ENCODE assay signal across 38 cellular contexts in the genomic region with DNA sequence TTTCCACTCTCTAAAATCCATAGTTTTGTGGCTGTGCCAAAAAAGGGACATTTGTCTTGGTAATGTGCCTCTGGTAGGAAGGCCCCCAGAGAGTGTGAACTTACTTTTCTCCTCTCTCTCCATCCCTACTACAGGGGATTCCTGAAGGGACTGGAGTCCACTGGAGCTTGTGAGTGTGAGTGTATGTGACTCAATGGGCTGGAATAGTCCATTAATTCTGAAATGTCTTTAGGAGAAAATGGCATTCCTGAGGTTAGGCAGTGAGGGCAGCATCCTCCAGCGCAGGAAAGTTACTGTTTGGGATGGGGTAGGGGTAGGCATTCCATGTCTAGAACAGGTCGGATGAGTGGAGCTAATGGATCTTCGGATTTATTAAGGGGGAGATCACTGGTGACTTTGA. TPM values are rescaled to one million over a fixed set of nuclear protein-coding genes. Genes with fewer than 3 reads are reported as not detected.
"Had no signal": no experiment of that assay in that cellular context is flagged by ENCODE, and none has a peak within 500 bp of the region (broad histone marks: within the 10 kb centered on the region; RNA-seq: fewer than 3 reads in every experiment).

No MANE protein-coding gene starts in this region.

- H3K9me3 Mint-ChIP-seq: activated B cell treated with CpG ODN at 0.5 μM for 24 hours; activated CD4-positive, alpha-beta memory T cell treated with anti-CD3 and anti-CD28 coated beads for 36 hours; activated CD4-positive, alpha-beta T cell treated with anti-CD3 and anti-CD28 coated beads, Interleukin-2, amount 10 ng/mL, durations not matched to agents 24 days and 14 days; activated CD8-positive, alpha-beta T cell treated with anti-CD3 and anti-CD28 coated beads for 36 hours; activated naive CD4-positive, alpha-beta T cell treated with anti-CD3 and anti-CD28 coated beads for 36 hours; activated naive CD4-positive, alpha-beta T cell treated with anti-CD3 and anti-CD28 coated beads, Interleukin-2, amount 50 U/mL, for 72 hours; activated naive CD8-positive, alpha-beta T cell treated with anti-CD3 and anti-CD28 coated beads for 36 hours; activated T-cell treated with anti-CD3 and anti-CD28 coated beads, Interleukin-2, amount 50 U/mL, for 4 hours; activated T-cell treated with anti-CD3 and anti-CD28 coated beads, Interleukin-2, amount 50 U/mL, for 72 hours; activated T-helper 1 cell treated with anti-CD3 and anti-CD28 coated beads, Interleukin-12 subunit alpha, Interleukin-12 subunit beta, Interleukin-2, Interleukin-4 antibody, amounts not matched to agents 30 ng/mL and 10 ng/mL and 1 ng/mL, durations not matched to agents 14 hours and 24 hours and 36 hours; activated T-helper 17 cell treated with anti-CD3 and anti-CD28 coated beads, Interleukin-2, amount 50 U/mL, for 72 hours; T-helper 1 cell treated with Interleukin-12 subunit alpha and Interleukin-12 subunit beta and Interleukin-4 antibody, amounts not matched to agents 30 μg/mL and 1 μg/mL, for 36 hours; T-helper 2 cell treated with Interferon-gamma antibody and Interleukin-4, amounts not matched to agents 5 μg/mL and 100 μg/mL, for 36 hours had no signal

- H3K4me1 Mint-ChIP-seq: activated B cell treated with CpG ODN at 0.5 μM for 24 hours; activated CD4-positive, alpha-beta T cell treated with anti-CD3 and anti-CD28 coated beads, Interleukin-2, amount 10 ng/mL, durations not matched to agents 24 days and 14 days; activated naive CD8-positive, alpha-beta T cell treated with anti-CD3 and anti-CD28 coated beads for 36 hours; activated T-helper 17 cell treated with anti-CD3 and anti-CD28 coated beads, Interleukin-2, amount 50 U/mL, for 72 hours had no signal

- H3K4me1 ChIP-seq: adrenal gland, body of pancreas, breast epithelium had no signal

- DNase-seq: activated B cell treated with CpG ODN at 0.5 μM for 24 hours; activated CD4-positive, alpha-beta memory T cell treated with anti-CD3 and anti-CD28 coated beads for 36 hours; activated CD4-positive, alpha-beta T cell treated with anti-CD3 and anti-CD28 coated beads for 4 hours; activated CD4-positive, alpha-beta T cell treated with anti-CD3 and anti-CD28 coated beads, Interleukin-2, amount 10 ng/mL, durations not matched to agents 24 days and 14 days; activated CD4-positive, alpha-beta T cell treated with anti-CD3 and anti-CD28 coated beads, Interleukin-2, amount 50 U/mL, for 1 hour; activated CD4-positive, alpha-beta T cell treated with anti-CD3 and anti-CD28 coated beads, Interleukin-2, amount 50 U/mL, for 4 hours; activated CD4-positive, CD25-positive, alpha-beta regulatory T cell treated with anti-CD3 and anti-CD28 coated beads, Interleukin-2, amount 50 U/mL, for 72 hours; activated CD8-positive, alpha-beta memory T cell treated with anti-CD3 and anti-CD28 coated beads, Interleukin-2, amount 50 U/mL, for 4 hours; activated CD8-positive, alpha-beta T cell treated with anti-CD3 and anti-CD28 coated beads for 36 hours; activated effector memory CD4-positive, alpha-beta T cell treated with anti-CD3 and anti-CD28 coated beads, Interleukin-2, amount 50 U/mL, for 16 hours; activated gamma-delta T cell treated with Interleukin-2 at 50 U/mL for 16 hours; activated naive CD4-positive, alpha-beta T cell; activated naive CD4-positive, alpha-beta T cell treated with anti-CD3 and anti-CD28 coated beads for 36 hours; activated naive CD4-positive, alpha-beta T cell treated with anti-CD3 and anti-CD28 coated beads, Interleukin-2, amount 50 U/mL, for 16 hours; activated naive CD8-positive, alpha-beta T cell treated with anti-CD3 and anti-CD28 coated beads for 36 hours; activated T-cell treated with anti-CD3 and anti-CD28 coated beads for 4 hours; activated T-cell treated with anti-CD3 and anti-CD28 coated beads, Interleukin-2, amount 50 U/mL, for 1 hour; activated T-cell treated with anti-CD3 and anti-CD28 coated beads, Interleukin-2, amount 50 U/mL, for 4 hours; activated T-cell treated with anti-CD3 and anti-CD28 coated beads, Interleukin-2, amount 50 U/mL, for 72 hours; adrenal gland; amniotic stem cell; aorta; body of pancreas; brain microvascular endothelial cell; central memory CD4-positive, alpha-beta T cell; SW 1271; T-helper 1 cell; T-helper 2 cell; T-helper 9 cell had no signal

- H3K4me3 ChIP-seq: adrenal gland, body of pancreas, breast epithelium had no signal

- H3K4me3 Mint-ChIP-seq: activated B cell treated with CpG ODN at 0.5 μM for 24 hours; activated CD4-positive, alpha-beta memory T cell treated with anti-CD3 and anti-CD28 coated beads for 36 hours; activated CD4-positive, alpha-beta T cell treated with anti-CD3 and anti-CD28 coated beads, Interleukin-2, amount 10 ng/mL, durations not matched to agents 24 days and 14 days; activated CD8-positive, alpha-beta T cell treated with anti-CD3 and anti-CD28 coated beads for 36 hours; activated naive CD4-positive, alpha-beta T cell treated with anti-CD3 and anti-CD28 coated beads for 36 hours; activated naive CD8-positive, alpha-beta T cell treated with anti-CD3 and anti-CD28 coated beads for 36 hours; activated T-cell treated with anti-CD3 and anti-CD28 coated beads, Interleukin-2, amount 50 U/mL, for 4 hours; activated T-cell treated with anti-CD3 and anti-CD28 coated beads, Interleukin-2, amount 50 U/mL, for 72 hours; activated T-helper 1 cell treated with anti-CD3 and anti-CD28 coated beads, Interleukin-12 subunit alpha, Interleukin-12 subunit beta, Interleukin-2, Interleukin-4 antibody, amounts not matched to agents 30 ng/mL and 10 ng/mL and 1 ng/mL, durations not matched to agents 14 hours and 24 hours and 36 hours; activated T-helper 17 cell treated with anti-CD3 and anti-CD28 coated beads, Interleukin-2, amount 50 U/mL, for 72 hours; T-helper 1 cell treated with Interleukin-12 subunit alpha and Interleukin-12 subunit beta and Interleukin-4 antibody, amounts not matched to agents 30 μg/mL and 1 μg/mL, for 36 hours; T-helper 2 cell treated with Interferon-gamma antibody and Interleukin-4, amounts not matched to agents 5 μg/mL and 100 μg/mL, for 36 hours had no signal

- H3K36me3 Mint-ChIP-seq: activated CD4-positive, alpha-beta memory T cell treated with anti-CD3 and anti-CD28 coated beads for 36 hours; activated naive CD4-positive, alpha-beta T cell treated with anti-CD3 and anti-CD28 coated beads, Interleukin-2, amount 50 U/mL, for 72 hours; activated naive CD8-positive, alpha-beta T cell treated with anti-CD3 and anti-CD28 coated beads for 36 hours had no signal

- H3K36me3 ChIP-seq: adrenal gland, brain microvascular endothelial cell, breast epithelium had no signal

- ATAC-seq: activated CD8-positive, alpha-beta T cell treated with anti-CD3 and anti-CD28 coated beads for 36 hours; activated naive CD4-positive, alpha-beta T cell treated with anti-CD3 and anti-CD28 coated beads, Interleukin-2, amount 50 U/mL, for 72 hours; activated T-cell treated with anti-CD3 and anti-CD28 coated beads, Interleukin-2, amount 50 U/mL, for 4 hours; activated T-cell treated with anti-CD3 and anti-CD28 coated beads, Interleukin-2, amount 50 U/mL, for 72 hours; activated T-helper 17 cell treated with anti-CD3 and anti-CD28 coated beads, Interleukin-2, amount 50 U/mL, for 72 hours; body of pancreas had no signal

- H3K27me3 ChIP-seq: body of pancreas, brain microvascular endothelial cell, breast epithelium had no signal

- H3K27ac Mint-ChIP-seq: activated B cell treated with CpG ODN at 0.5 μM for 24 hours; activated CD4-positive, alpha-beta memory T cell treated with anti-CD3 and anti-CD28 coated beads for 36 hours; activated CD4-positive, alpha-beta T cell treated with anti-CD3 and anti-CD28 coated beads, Interleukin-2, amount 10 ng/mL, durations not matched to agents 24 days and 14 days; activated CD8-positive, alpha-beta T cell treated with anti-CD3 and anti-CD28 coated beads for 36 hours; activated naive CD4-positive, alpha-beta T cell treated with anti-CD3 and anti-CD28 coated beads for 36 hours; activated naive CD4-positive, alpha-beta T cell treated with anti-CD3 and anti-CD28 coated beads, Interleukin-2, amount 50 U/mL, for 72 hours; activated naive CD8-positive, alpha-beta T cell treated with anti-CD3 and anti-CD28 coated beads for 36 hours; activated T-cell treated with anti-CD3 and anti-CD28 coated beads, Interleukin-2, amount 50 U/mL, for 72 hours; activated T-helper 1 cell treated with anti-CD3 and anti-CD28 coated beads, Interleukin-12 subunit alpha, Interleukin-12 subunit beta, Interleukin-2, Interleukin-4 antibody, amounts not matched to agents 30 ng/mL and 10 ng/mL and 1 ng/mL, durations not matched to agents 14 hours and 24 hours and 36 hours; activated T-helper 17 cell treated with anti-CD3 and anti-CD28 coated beads, Interleukin-2, amount 50 U/mL, for 72 hours; T-helper 1 cell treated with Interleukin-12 subunit alpha and Interleukin-12 subunit beta and Interleukin-4 antibody, amounts not matched to agents 30 μg/mL and 1 μg/mL, for 36 hours; T-helper 2 cell treated with Interferon-gamma antibody and Interleukin-4, amounts not matched to agents 5 μg/mL and 100 μg/mL, for 36 hours had no signal

- H3K9me3 ChIP-seq: adrenal gland, body of pancreas, breast epithelium had no signal

- FAIRE-seq: TTC549 had no signal

- H3K27ac ChIP-seq: adrenal gland, body of pancreas, brain microvascular endothelial cell, breast epithelium, VCaP had no signal

RNA-seq across cellular contexts. Expression of gene CACNA2D3, which starts 59.8 kb away (rescaled TPM):
- total RNA-seq: activated B cell treated with CpG ODN at 0.5 μM for 24 hours; activated CD4-positive, alpha-beta memory T cell treated with anti-CD3 and anti-CD28 coated beads for 36 hours; activated CD4-positive, alpha-beta T cell treated with anti-CD3 and anti-CD28 coated beads, Interleukin-2, amount 10 ng/mL, durations not matched to agents 24 days and 14 days; activated CD8-positive, alpha-beta memory T cell treated with anti-CD3 and anti-CD28 coated beads for 36 hours; activated CD8-positive, alpha-beta T cell treated with anti-CD3 and anti-CD28 coated beads for 36 hours; activated naive CD4-positive, alpha-beta T cell treated with anti-CD3 and anti-CD28 coated beads for 36 hours; activated naive CD4-positive, alpha-beta T cell treated with anti-CD3 and anti-CD28 coated beads, Interleukin-2, amount 50 U/mL, for 72 hours; activated naive CD8-positive, alpha-beta T cell treated with anti-CD3 and anti-CD28 coated beads for 36 hours; activated T-cell treated with anti-CD3 and anti-CD28 coated beads, Interleukin-2, amount 50 U/mL, for 4 hours; activated T-cell treated with anti-CD3 and anti-CD28 coated beads, Interleukin-2, amount 50 U/mL, for 72 hours; activated T-helper 1 cell treated with anti-CD3 and anti-CD28 coated beads, Interleukin-12 subunit alpha, Interleukin-12 subunit beta, Interleukin-2, Interleukin-4 antibody, amounts not matched to agents 30 ng/mL and 10 ng/mL and 1 ng/mL, durations not matched to agents 14 hours and 24 hours and 36 hours; activated T-helper 17 cell treated with anti-CD3 and anti-CD28 coated beads, Interleukin-2, amount 50 U/mL, for 72 hours; body of pancreas had no signal
